In genomic region chr22:36528795-36529718, GRCh38 we compare ENCODE assay signal across 8 cellular contexts. TPM values are rescaled to one million over a fixed set of nuclear protein-coding genes. Genes with fewer than 3 reads are reported as not detected.
DNase-seq lines count a peak whose midpoint lies in the region; ATAC-seq and TF ChIP-seq lines count a peak whose summit lies in the region.

Gene EIF3D (minus strand): TSS chr22:36529166. CDS start chr22:36526121, 3,045 bp downstream.

- no peaks in the 10 kb centered on the region for H3K27me3 ChIP-seq in ACC112 (ENCODE audit: insufficient read depth, low read length)
- no peaks in the 10 kb centered on the region for H3K27me3 ChIP-seq in WERI-Rb-1 (ENCODE audit: insufficient read depth, low read depth, severe bottlenecking)
- H3K27me3 ChIP-seq in mammary epithelial cell (ENCODE audit: insufficient read depth, low read length), result no peaks in the 10 kb centered on the region
- H3K27me3 ChIP-seq in skeletal muscle tissue (ENCODE audit: control insufficient read depth in 3 of 3, insufficient read depth in 3 of 3, low read length in 3 of 3), result no peaks in the 10 kb centered on the region

- DNase-seq in NCI-H2227 (lab: John Stamatoyannopoulos, UW; ENCODE audit: unreplicated experiment), result peak; percentile 98
- DNase-seq in WERI-Rb-1, result peak; percentile 98
- peak; percentile 100 for DNase-seq in mammary epithelial cell

- no peaks in the 10 kb centered on the region for H4K20me1 ChIP-seq in mammary epithelial cell (ENCODE audit: insufficient read depth, low read length)

- H3K4me1 ChIP-seq in ACC112 (ENCODE audit: control insufficient read depth, insufficient read depth, low read length, unreplicated experiment), result peaks cover 4% of the 10 kb centered on the region
- peaks cover 19% of the 10 kb centered on the region for H3K4me1 ChIP-seq in mammary epithelial cell (ENCODE audit: insufficient read depth, low read length)
- H3K4me1 ChIP-seq in skeletal muscle tissue (ENCODE audit: control insufficient read depth in 3 of 3, insufficient read depth in 3 of 3, low read length in 3 of 3), result peaks cover 3 to 12% (median 9%) of the 10 kb centered on the region in 3 donors

- peak within 1 kb of the TSS; percentile 97 for H3K4me2 ChIP-seq in mammary epithelial cell (ENCODE audit: insufficient read depth, low read depth, low read length)

- H3K9me3 ChIP-seq in WERI-Rb-1 (ENCODE audit: severe bottlenecking), result no peaks in the 10 kb centered on the region
- H3K9me3 ChIP-seq in mammary epithelial cell (replicated peaks; ENCODE audit: insufficient read depth, low read length), result no peaks in the 10 kb centered on the region
- no peaks in the 10 kb centered on the region for H3K9me3 ChIP-seq in iPS-18c (ENCODE audit: control insufficient read depth, insufficient read depth, low read length)
- H3K9me3 ChIP-seq in skeletal muscle tissue (ENCODE audit: control insufficient read depth in 3 of 3, low read length in 3 of 3), result no peaks in the 10 kb centered on the region

- H3K27ac ChIP-seq in ACC112 (ENCODE audit: low read depth, low read length) (peak within 1 kb of the TSS; percentile 81), WERI-Rb-1 (peak within 1 kb of the TSS; percentile 92), mammary epithelial cell (ENCODE audit: insufficient read depth, low read depth, low read length) (peak within 1 kb of the TSS; percentile 97), skeletal muscle tissue (ENCODE audit: low read depth, low read length) (peak within 1 kb of the TSS; percentile 93)

- no TSS peak for BruUV-seq in mammary epithelial cell (replicated peaks; lab: Mats Ljungman, UMichigan)

- peak within 1 kb of the TSS; percentile 99 for H3K9ac ChIP-seq in mammary epithelial cell (ENCODE audit: insufficient read depth, low read length)
- H3K9ac ChIP-seq in skeletal muscle tissue (ENCODE audit: low read depth in 1 of 3, low read length in 3 of 3), result peak within 1 kb of the TSS; percentile 94 to 97 (median 95)

- H3K36me3 ChIP-seq in ACC112 (ENCODE audit: insufficient read depth, low read length) (peaks cover 12% of the 10 kb centered on the region), WERI-Rb-1 (peaks cover 38% of the 10 kb centered on the region), mammary epithelial cell (ENCODE audit: insufficient read depth, low read length) (peaks cover 23% of the 10 kb centered on the region), skeletal muscle tissue (ENCODE audit: control insufficient read depth in 3 of 3, insufficient read depth in 3 of 3, low read length in 3 of 3) (peaks cover 17 to 25% (median 24%) of the 10 kb centered on the region in 3 donors)

- dilution Hi-C loops in mammary epithelial cell (cut with HindIII; ENCODE audit: low sequenced_read_pairs), result loop anchor here (5.0 kb wide), 1 partner anchor 37 kb away; no protein-coding TSS in a partner anchor

- intact Hi-C loops in mammary epithelial cell (cut with micrococcal nuclease), result loop anchor here (1.0 to 5.0 kb wide), 2 partner anchors 13 to 197 kb away; no protein-coding TSS in a partner anchor

- H2AFZ ChIP-seq in ACC112 (ENCODE audit: low read length, unreplicated experiment) (peak within 1 kb of the TSS; percentile 86), mammary epithelial cell (ENCODE audit: low read depth, low read length) (peak within 1 kb of the TSS; percentile 88)

- H3K79me2 ChIP-seq in ACC112 (ENCODE audit: control insufficient read depth, insufficient read depth, low read length, unreplicated experiment) (peaks cover 26% of the 10 kb centered on the region), mammary epithelial cell (ENCODE audit: insufficient read depth, low read length) (peaks cover 48% of the 10 kb centered on the region)

- TF ChIP-seq CTCF in WERI-Rb-1 (IDR thresholded peaks at IDR 0.05; ENCODE audit: low read depth, low read length), result no peak
- peak in 1 of 2 donors; percentile 0 for TF ChIP-seq CTCF in mammary epithelial cell (conservative IDR thresholded peaks at IDR 0.05 in 1 of 2, IDR thresholded peaks at IDR 0.05 in 1 of 2; ENCODE audit: extremely low read depth in 1 of 2, insufficient read depth in 1 of 2, low read depth in 1 of 2, low read length in 2 of 2)

- CTCF ChIA-PET in mammary epithelial cell (lab: Charles Lee; ENCODE audit: low non-redundant PET), result interaction anchor here (0.6 to 0.7 kb wide), 2 partner anchors 137 to 247 kb away, joined by 5 to 6 read pairs; partner anchors contain the start of gene IFT27

- peak within 1 kb of the TSS; percentile 99 for H3K4me3 ChIP-seq in ACC112 (ENCODE audit: low read depth, low read length)
- H3K4me3 ChIP-seq in WERI-Rb-1 (ENCODE audit: low read depth, low read length), result peak within 1 kb of the TSS; percentile 93
- peak within 1 kb of the TSS; percentile 85 to 90 (median 86) for H3K4me3 ChIP-seq in mammary epithelial cell (replicated peaks in 1 of 3; ENCODE audit: insufficient read depth in 1 of 3, low read depth in 2 of 3, low read length in 3 of 3)
- peak within 1 kb of the TSS; percentile 98 for H3K4me3 ChIP-seq in iPS-18c (ENCODE audit: insufficient read depth, low read depth, low read length)
- peak within 1 kb of the TSS; percentile 75 to 95 (median 92) for H3K4me3 ChIP-seq in skeletal muscle tissue (ENCODE audit: low read length in 3 of 3)

- peak; percentile 92 for ATAC-seq in GM18873 (IDR thresholded peaks at IDR 0.05; ENCODE audit: low FRiP score, unreplicated experiment)
- peak; percentile 94 for ATAC-seq in HG03139 (IDR thresholded peaks at IDR 0.05; ENCODE audit: unreplicated experiment)

- in situ Hi-C loops in mammary epithelial cell (cut with MboI; ENCODE audit: low sequenced_read_pairs in 2 of 2), result no loop called here

- 2% methylated on average over 46 of the region's 82 CpGs for WGBS in mammary epithelial cell (ENCODE audit: low coverage, missing lambda C conversion rate)

RNA-seq across cellular contexts. Expression of gene EIF3D, which starts in this region (rescaled TPM):
- total RNA-seq in mammary epithelial cell, result 100 to 1,000 TPM; 210 to 354 TPM
- polyA plus RNA-seq in mammary epithelial cell, result 497 TPM
- polyA minus RNA-seq in mammary epithelial cell, result 395 TPM
- 294 TPM for total RNA-seq in skeletal muscle tissue

Comparison
In these comparisons a context has a peak if more than half of its experiments do, and no peak if none do; other contexts are left out.
1. Peak in every context shown above with its lines: DNase-seq, ATAC-seq, H3K4me3 ChIP-seq and H3K27ac ChIP-seq.